Comparison of ENCODE assay signal across 1 cellular context in the genomic region with DNA sequence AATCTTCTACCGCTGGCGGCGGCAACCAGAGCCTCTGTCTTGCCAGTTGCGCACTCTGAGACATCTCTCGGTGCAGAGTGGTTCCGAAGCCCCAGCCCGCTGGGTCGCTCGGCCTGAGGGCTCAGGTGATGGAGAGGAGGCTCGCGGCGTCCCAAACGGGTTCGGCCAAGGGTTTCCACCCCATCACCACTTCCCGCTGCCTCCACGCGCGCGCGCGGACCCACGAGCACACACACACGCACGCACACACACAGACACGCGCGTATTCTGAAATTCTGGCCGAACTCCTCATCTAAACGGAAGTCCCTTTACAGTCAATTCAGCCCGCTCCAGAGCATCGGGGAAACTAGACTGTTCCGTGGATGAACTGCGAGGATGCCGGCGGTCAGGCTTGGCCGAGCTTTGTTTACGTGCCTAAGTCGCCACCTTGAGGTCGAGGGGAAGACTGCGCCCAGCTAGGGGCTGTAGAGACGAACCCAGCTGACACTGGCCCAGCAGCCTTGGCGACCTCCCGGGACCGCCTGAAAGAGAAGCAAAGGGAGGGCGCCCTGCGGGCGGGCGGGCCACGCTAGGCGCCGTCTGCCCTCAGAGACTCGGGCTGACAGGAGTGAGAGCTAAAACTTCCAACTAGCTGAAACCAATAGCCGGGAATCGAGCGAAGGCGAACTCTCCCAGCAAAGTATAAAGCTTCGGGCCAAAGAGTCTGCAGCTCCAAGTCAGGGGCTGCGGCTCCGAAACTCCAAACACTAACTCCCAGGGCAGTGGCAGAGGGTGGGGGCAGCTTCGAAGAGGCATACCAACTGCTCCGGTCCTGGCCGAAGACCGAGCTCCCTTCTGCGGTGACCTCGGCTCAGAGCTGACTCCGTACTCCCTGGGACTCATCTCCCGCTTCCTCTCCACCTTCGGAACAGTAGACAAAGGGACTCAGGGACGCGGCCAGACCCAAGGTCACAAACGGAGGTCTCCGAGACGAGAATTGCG.
TF ChIP-seq lines count a peak whose summit lies in the region.

No MANE protein-coding gene starts in this region.

TF ChIP-seq in K562, 482 proteins besides CTCF, POLR2A, EP300 and RAD21 (continued from another document and continues in another):
- TF ChIP-seq, protein P1, sequence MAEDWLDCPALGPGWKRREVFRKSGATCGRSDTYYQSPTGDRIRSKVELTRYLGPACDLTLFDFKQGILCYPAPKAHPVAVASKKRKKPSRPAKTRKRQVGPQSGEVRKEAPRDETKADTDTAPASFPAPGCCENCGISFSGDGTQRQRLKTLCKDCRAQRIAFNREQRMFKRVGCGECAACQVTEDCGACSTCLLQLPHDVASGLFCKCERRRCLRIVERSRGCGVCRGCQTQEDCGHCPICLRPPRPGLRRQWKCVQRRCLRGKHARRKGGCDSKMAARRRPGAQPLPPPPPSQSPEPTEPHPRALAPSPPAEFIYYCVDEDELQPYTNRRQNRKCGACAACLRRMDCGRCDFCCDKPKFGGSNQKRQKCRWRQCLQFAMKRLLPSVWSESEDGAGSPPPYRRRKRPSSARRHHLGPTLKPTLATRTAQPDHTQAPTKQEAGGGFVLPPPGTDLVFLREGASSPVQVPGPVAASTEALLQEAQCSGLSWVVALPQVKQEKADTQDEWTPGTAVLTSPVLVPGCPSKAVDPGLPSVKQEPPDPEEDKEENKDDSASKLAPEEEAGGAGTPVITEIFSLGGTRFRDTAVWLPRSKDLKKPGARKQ (CRISPR knock-in tag; IDR thresholded peaks at IDR 0.05): no peak
- TF ChIP-seq CCAR2 (IDR thresholded peaks at IDR 0.05; ENCODE audit: low read depth, low read length) (no peak), CBX1 (IDR thresholded peaks at IDR 0.05; ENCODE audit: low read depth) (no peak), RNF2 (IDR thresholded peaks at IDR 0.05) (no peak), RB1 (IDR thresholded peaks at IDR 0.05; ENCODE audit: low read depth) (peak; percentile 73; the same call in 1 of the 2 replicates), ZNF217 (CRISPR knock-in tag; IDR thresholded peaks at IDR 0.05) (no peak), XRCC5 (IDR thresholded peaks at IDR 0.05; ENCODE audit: low read depth, low read length) (no peak), RCOR1 (IDR thresholded peaks at IDR 0.05; ENCODE audit: borderline replicate concordance in 1 of 2, low read depth in 2 of 2, low read length in 2 of 2) (peak in 1 of 2 experiments; percentile 61; a peak in 1 of 4 replicates), ZNF695 (CRISPR knock-in tag; IDR thresholded peaks at IDR 0.05) (no peak), CBX3 (IDR thresholded peaks at IDR 0.05; ENCODE audit: borderline replicate concordance in 1 of 2, low read length in 2 of 2) (no peak), MEIS2 (IDR thresholded peaks at IDR 0.05; ENCODE audit: partially characterized antibody) (no peak), NR4A1 (CRISPR knock-in tag; IDR thresholded peaks at IDR 0.05) (no peak), NR4A1 (tag; IDR thresholded peaks at IDR 0.05) (no peak), ZNF668 (CRISPR knock-in tag; IDR thresholded peaks at IDR 0.05) (no peak), NCOA2 (IDR thresholded peaks at IDR 0.05; ENCODE audit: partially characterized antibody in 2 of 2) (no peak), NBN (IDR thresholded peaks at IDR 0.05; ENCODE audit: low read depth) (no peak), SMAD1 (IDR thresholded peaks at IDR 0.05; ENCODE audit: low read depth, low read length, partially characterized antibody) (no peak), ZNF785 (CRISPR knock-in tag; IDR thresholded peaks at IDR 0.05) (no peak), POLR2AphosphoS5 (IDR thresholded peaks at IDR 0.05; ENCODE audit: control insufficient read depth, insufficient read depth, low read depth, low read length) (no peak), NRF1 (conservative IDR thresholded peaks at IDR 0.05 in 1 of 2, IDR thresholded peaks at IDR 0.05 in 1 of 2) (peak; percentile 25 to 48; a peak in 3 of 4 replicates), GATAD2A (IDR thresholded peaks at IDR 0.05) (no peak), HIVEP1 (CRISPR knock-in tag; IDR thresholded peaks at IDR 0.05) (no peak), STAG1 (CRISPR knock-in tag; IDR thresholded peaks at IDR 0.05; ENCODE audit: borderline replicate concordance) (peak; percentile 99), PRMT5 (CRISPR knock-in tag; IDR thresholded peaks at IDR 0.05) (no peak), MED1 (CRISPR knock-in tag; IDR thresholded peaks at IDR 0.05; ENCODE audit: borderline replicate concordance) (no peak), MYC (IDR thresholded peaks at IDR 0.05; ENCODE audit: low read depth, low read length) (no peak), MYC (CRISPR knock-in tag; IDR thresholded peaks at IDR 0.05; ENCODE audit: borderline replicate concordance, low read depth) (no peak), NR2F6 (CRISPR knock-in tag; IDR thresholded peaks at IDR 0.05) (no peak), JUND (IDR thresholded peaks at IDR 0.05; ENCODE audit: borderline replicate concordance, low read depth, low read length) (0 out of 2 replicates have a peak, but pooled peaks have one; percentile 6), JUND (tag; IDR thresholded peaks at IDR 0.05; ENCODE audit: borderline replicate concordance, low read depth, low read length) (no peak; the same call in 2 of the 3 replicates), NUFIP1 (IDR thresholded peaks at IDR 0.05; ENCODE audit: partially characterized antibody) (no peak), SOX6 (IDR thresholded peaks at IDR 0.05) (peak; percentile 31; the same call in 1 of the 2 replicates), JUN (IDR thresholded peaks at IDR 0.05; ENCODE audit: borderline replicate concordance, low read depth, low read length) (no peak), JUN (CRISPR knock-in tag; IDR thresholded peaks at IDR 0.05; ENCODE audit: borderline replicate concordance) (no peak), XRCC4 (IDR thresholded peaks at IDR 0.05; ENCODE audit: extremely low read depth, insufficient read depth, insufficient read length) (no peak), PTTG1 (tag; IDR thresholded peaks at IDR 0.05; ENCODE audit: low read depth) (no peak), ZNF134 (CRISPR knock-in tag; conservative IDR thresholded peaks at IDR 0.05) (no peak), TCF7 (IDR thresholded peaks at IDR 0.05; ENCODE audit: borderline replicate concordance) (no peak), MXI1 (IDR thresholded peaks at IDR 0.05; ENCODE audit: low read depth, low read length) (no peak), TEAD4 (IDR thresholded peaks at IDR 0.05; ENCODE audit: low read length) (0 out of 2 replicates have a peak, but pooled peaks have one; percentile 9), TEAD4 (CRISPR knock-in tag; IDR thresholded peaks at IDR 0.05; ENCODE audit: borderline replicate concordance) (no peak), NFIX (CRISPR knock-in tag; IDR thresholded peaks at IDR 0.05; ENCODE audit: low read depth) (no peak)
- TF ChIP-seq, protein P2, sequence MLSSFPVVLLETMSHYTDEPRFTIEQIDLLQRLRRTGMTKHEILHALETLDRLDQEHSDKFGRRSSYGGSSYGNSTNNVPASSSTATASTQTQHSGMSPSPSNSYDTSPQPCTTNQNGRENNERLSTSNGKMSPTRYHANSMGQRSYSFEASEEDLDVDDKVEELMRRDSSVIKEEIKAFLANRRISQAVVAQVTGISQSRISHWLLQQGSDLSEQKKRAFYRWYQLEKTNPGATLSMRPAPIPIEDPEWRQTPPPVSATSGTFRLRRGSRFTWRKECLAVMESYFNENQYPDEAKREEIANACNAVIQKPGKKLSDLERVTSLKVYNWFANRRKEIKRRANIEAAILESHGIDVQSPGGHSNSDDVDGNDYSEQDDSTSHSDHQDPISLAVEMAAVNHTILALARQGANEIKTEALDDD (IDR thresholded peaks at IDR 0.05): no peak
- TF ChIP-seq, protein P3, sequence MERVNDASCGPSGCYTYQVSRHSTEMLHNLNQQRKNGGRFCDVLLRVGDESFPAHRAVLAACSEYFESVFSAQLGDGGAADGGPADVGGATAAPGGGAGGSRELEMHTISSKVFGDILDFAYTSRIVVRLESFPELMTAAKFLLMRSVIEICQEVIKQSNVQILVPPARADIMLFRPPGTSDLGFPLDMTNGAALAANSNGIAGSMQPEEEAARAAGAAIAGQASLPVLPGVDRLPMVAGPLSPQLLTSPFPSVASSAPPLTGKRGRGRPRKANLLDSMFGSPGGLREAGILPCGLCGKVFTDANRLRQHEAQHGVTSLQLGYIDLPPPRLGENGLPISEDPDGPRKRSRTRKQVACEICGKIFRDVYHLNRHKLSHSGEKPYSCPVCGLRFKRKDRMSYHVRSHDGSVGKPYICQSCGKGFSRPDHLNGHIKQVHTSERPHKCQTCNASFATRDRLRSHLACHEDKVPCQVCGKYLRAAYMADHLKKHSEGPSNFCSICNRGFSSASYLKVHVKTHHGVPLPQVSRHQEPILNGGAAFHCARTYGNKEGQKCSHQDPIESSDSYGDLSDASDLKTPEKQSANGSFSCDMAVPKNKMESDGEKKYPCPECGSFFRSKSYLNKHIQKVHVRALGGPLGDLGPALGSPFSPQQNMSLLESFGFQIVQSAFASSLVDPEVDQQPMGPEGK (CRISPR knock-in tag; IDR thresholded peaks at IDR 0.05; ENCODE audit: borderline replicate concordance): no peak
- TF ChIP-seq, protein P4, sequence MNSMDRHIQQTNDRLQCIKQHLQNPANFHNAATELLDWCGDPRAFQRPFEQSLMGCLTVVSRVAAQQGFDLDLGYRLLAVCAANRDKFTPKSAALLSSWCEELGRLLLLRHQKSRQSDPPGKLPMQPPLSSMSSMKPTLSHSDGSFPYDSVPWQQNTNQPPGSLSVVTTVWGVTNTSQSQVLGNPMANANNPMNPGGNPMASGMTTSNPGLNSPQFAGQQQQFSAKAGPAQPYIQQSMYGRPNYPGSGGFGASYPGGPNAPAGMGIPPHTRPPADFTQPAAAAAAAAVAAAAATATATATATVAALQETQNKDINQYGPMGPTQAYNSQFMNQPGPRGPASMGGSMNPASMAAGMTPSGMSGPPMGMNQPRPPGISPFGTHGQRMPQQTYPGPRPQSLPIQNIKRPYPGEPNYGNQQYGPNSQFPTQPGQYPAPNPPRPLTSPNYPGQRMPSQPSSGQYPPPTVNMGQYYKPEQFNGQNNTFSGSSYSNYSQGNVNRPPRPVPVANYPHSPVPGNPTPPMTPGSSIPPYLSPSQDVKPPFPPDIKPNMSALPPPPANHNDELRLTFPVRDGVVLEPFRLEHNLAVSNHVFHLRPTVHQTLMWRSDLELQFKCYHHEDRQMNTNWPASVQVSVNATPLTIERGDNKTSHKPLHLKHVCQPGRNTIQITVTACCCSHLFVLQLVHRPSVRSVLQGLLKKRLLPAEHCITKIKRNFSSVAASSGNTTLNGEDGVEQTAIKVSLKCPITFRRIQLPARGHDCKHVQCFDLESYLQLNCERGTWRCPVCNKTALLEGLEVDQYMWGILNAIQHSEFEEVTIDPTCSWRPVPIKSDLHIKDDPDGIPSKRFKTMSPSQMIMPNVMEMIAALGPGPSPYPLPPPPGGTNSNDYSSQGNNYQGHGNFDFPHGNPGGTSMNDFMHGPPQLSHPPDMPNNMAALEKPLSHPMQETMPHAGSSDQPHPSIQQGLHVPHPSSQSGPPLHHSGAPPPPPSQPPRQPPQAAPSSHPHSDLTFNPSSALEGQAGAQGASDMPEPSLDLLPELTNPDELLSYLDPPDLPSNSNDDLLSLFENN (IDR thresholded peaks at IDR 0.05; ENCODE audit: low read depth in 2 of 2, low read length in 2 of 2): 0 out of 4 replicates have a peak, but pooled peaks of 1 of the 2 experiments have one; percentile 56
- TF ChIP-seq, protein P5, sequence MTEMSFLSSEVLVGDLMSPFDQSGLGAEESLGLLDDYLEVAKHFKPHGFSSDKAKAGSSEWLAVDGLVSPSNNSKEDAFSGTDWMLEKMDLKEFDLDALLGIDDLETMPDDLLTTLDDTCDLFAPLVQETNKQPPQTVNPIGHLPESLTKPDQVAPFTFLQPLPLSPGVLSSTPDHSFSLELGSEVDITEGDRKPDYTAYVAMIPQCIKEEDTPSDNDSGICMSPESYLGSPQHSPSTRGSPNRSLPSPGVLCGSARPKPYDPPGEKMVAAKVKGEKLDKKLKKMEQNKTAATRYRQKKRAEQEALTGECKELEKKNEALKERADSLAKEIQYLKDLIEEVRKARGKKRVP (CRISPR knock-in tag; IDR thresholded peaks at IDR 0.05): no peak
- TF ChIP-seq, protein P6, sequence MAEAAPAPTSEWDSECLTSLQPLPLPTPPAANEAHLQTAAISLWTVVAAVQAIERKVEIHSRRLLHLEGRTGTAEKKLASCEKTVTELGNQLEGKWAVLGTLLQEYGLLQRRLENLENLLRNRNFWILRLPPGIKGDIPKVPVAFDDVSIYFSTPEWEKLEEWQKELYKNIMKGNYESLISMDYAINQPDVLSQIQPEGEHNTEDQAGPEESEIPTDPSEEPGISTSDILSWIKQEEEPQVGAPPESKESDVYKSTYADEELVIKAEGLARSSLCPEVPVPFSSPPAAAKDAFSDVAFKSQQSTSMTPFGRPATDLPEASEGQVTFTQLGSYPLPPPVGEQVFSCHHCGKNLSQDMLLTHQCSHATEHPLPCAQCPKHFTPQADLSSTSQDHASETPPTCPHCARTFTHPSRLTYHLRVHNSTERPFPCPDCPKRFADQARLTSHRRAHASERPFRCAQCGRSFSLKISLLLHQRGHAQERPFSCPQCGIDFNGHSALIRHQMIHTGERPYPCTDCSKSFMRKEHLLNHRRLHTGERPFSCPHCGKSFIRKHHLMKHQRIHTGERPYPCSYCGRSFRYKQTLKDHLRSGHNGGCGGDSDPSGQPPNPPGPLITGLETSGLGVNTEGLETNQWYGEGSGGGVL (CRISPR knock-in tag; IDR thresholded peaks at IDR 0.05): no peak
- TF ChIP-seq, protein P7, sequence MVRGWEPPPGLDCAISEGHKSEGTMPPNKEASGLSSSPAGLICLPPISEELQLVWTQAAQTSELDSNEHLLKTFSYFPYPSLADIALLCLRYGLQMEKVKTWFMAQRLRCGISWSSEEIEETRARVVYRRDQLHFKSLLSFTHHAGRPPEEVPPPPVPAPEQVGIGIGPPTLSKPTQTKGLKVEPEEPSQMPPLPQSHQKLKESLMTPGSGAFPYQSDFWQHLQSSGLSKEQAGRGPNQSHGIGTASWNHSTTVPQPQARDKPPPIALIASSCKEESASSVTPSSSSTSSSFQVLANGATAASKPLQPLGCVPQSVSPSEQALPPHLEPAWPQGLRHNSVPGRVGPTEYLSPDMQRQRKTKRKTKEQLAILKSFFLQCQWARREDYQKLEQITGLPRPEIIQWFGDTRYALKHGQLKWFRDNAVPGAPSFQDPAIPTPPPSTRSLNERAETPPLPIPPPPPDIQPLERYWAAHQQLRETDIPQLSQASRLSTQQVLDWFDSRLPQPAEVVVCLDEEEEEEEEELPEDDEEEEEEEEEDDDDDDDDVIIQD (CRISPR knock-in tag; IDR thresholded peaks at IDR 0.05): no peak
- TF ChIP-seq, protein P8, sequence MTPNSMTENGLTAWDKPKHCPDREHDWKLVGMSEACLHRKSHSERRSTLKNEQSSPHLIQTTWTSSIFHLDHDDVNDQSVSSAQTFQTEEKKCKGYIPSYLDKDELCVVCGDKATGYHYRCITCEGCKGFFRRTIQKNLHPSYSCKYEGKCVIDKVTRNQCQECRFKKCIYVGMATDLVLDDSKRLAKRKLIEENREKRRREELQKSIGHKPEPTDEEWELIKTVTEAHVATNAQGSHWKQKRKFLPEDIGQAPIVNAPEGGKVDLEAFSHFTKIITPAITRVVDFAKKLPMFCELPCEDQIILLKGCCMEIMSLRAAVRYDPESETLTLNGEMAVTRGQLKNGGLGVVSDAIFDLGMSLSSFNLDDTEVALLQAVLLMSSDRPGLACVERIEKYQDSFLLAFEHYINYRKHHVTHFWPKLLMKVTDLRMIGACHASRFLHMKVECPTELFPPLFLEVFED (CRISPR knock-in tag; conservative IDR thresholded peaks at IDR 0.05): no peak
- TF ChIP-seq, protein P9, sequence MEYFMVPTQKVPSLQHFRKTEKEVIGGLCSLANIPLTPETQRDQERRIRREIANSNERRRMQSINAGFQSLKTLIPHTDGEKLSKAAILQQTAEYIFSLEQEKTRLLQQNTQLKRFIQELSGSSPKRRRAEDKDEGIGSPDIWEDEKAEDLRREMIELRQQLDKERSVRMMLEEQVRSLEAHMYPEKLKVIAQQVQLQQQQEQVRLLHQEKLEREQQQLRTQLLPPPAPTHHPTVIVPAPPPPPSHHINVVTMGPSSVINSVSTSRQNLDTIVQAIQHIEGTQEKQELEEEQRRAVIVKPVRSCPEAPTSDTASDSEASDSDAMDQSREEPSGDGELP (CRISPR knock-in tag; IDR thresholded peaks at IDR 0.05; ENCODE audit: borderline replicate concordance): peak; percentile 66
